ENCODE assay signal across 8 cellular contexts in genomic region chr11:77637345-77638165, GRCh38. TPM values are rescaled to one million over a fixed set of nuclear protein-coding genes. Genes with fewer than 3 reads are reported as not detected.
DNase-seq lines count a peak whose midpoint lies in the region; ATAC-seq and TF ChIP-seq lines count a peak whose summit lies in the region.

A gene with protein sequence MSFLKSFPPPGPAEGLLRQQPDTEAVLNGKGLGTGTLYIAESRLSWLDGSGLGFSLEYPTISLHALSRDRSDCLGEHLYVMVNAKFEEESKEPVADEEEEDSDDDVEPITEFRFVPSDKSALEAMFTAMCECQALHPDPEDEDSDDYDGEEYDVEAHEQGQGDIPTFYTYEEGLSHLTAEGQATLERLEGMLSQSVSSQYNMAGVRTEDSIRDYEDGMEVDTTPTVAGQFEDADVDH (minus strand): TSS chr11:77637794. CDS start chr11:77637714, 80 bp downstream.

- H3F3A ChIP-seq in PC-9 (ENCODE audit: insufficient read depth, low read depth): 0 out of 2 replicates have a peak, but pooled peaks cover 4% of the 10 kb centered on the region

- H3K4me1 Mint-ChIP-seq in IgD-negative memory B cell: peaks cover 25 to 31% (median 27%) of the 10 kb centered on the region in 3 donors
- peaks cover 40% of the 10 kb centered on the region for H3K4me1 Mint-ChIP-seq in activated T-cell treated with anti-CD3 and anti-CD28 coated beads, Interleukin-2, amount 50 U/mL, for 24 hours (ENCODE audit: low read depth)

- no peak for TF ChIP-seq CTCF in PC-9 (conservative IDR thresholded peaks at IDR 0.05)

- ATAC-seq in GM21528 (IDR thresholded peaks at IDR 0.05; ENCODE audit: low FRiP score, unreplicated experiment) (peak; percentile 97), esophagus mucosa (peak; percentile 94)

- peak; percentile 83 for DNase-seq in DMS 273 treated with DMSO at 0.1 percent for 48 hours (lab: John Stamatoyannopoulos, UW)
- DNase-seq in PC-9: peak; percentile 84 to 91
- DNase-seq in activated T-cell treated with anti-CD3 and anti-CD28 coated beads, Interleukin-2, amount 50 U/mL, for 24 hours: peak; percentile 87
- DNase-seq in stimulated activated CD8-positive, alpha-beta memory T cell treated with anti-CD3 and anti-CD28 coated beads, Interleukin-7, amount 100 ng/mL, for 24 hours (ENCODE audit: low read depth): peak; percentile 64

- H3K9me3 ChIP-seq in PC-9 (ENCODE audit: insufficient read depth, low read depth) (0 out of 2 replicates have a peak, but pooled peaks cover 4% of the 10 kb centered on the region), muscle layer of colon (ENCODE audit: low read length) (no peaks in the 10 kb centered on the region)

- peak within 1 kb of the TSS; percentile 88 for H3K4me2 ChIP-seq in PC-9

- peaks cover 6% of the 10 kb centered on the region; the same call in 1 of the 2 replicates for H3K36me3 ChIP-seq in PC-9 (ENCODE audit: low read depth)
- no peaks in the 10 kb centered on the region for H3K36me3 ChIP-seq in muscle layer of colon (ENCODE audit: insufficient read depth, low read length)

- POLR2A ChIA-PET in PC-9 (lab: Charles Lee; ENCODE audit: unreplicated experiment): no interaction called here

- peak within 1 kb of the TSS; percentile 93 to 99 (median 98) for H3K4me3 Mint-ChIP-seq in IgD-negative memory B cell
- peak within 1 kb of the TSS; percentile 97 for H3K4me3 Mint-ChIP-seq in activated T-cell treated with anti-CD3 and anti-CD28 coated beads, Interleukin-2, amount 50 U/mL, for 24 hours

- CTCF ChIA-PET in PC-9 (lab: Charles Lee): no interaction called here

- H3K36me3 Mint-ChIP-seq in IgD-negative memory B cell: peaks cover 3% of the 10 kb centered on the region
- peaks cover 48% of the 10 kb centered on the region for H3K36me3 Mint-ChIP-seq in activated T-cell treated with anti-CD3 and anti-CD28 coated beads, Interleukin-2, amount 50 U/mL, for 24 hours (ENCODE audit: low read depth)

- peak within 1 kb of the TSS; percentile 84 for H3K4me3 ChIP-seq in PC-9
- H3K4me3 ChIP-seq in muscle layer of colon (ENCODE audit: low read depth in 1 of 2, low read length in 2 of 2): peak within 1 kb of the TSS; percentile 93 to 96

- no TSS peak for BruUV-seq in PC-9 (replicated peaks; lab: Mats Ljungman, UMichigan)

- H3K27ac Mint-ChIP-seq in IgD-negative memory B cell: peak within 1 kb of the TSS; percentile 46 to 96 (median 89)
- peak within 1 kb of the TSS; percentile 94 for H3K27ac Mint-ChIP-seq in activated T-cell treated with anti-CD3 and anti-CD28 coated beads, Interleukin-2, amount 50 U/mL, for 24 hours

- no peaks in the 10 kb centered on the region for H3K9me2 ChIP-seq in PC-9 (ENCODE audit: insufficient read depth)

- intact Hi-C loops in PC-9 (cut with micrococcal nuclease; ENCODE audit: unreplicated experiment): loop anchor here (1.0 to 5.0 kb wide), 4 partner anchors 183 to 590 kb away; partner anchors contain the start of genes AAMDC, INTS4, NDUFC2 and RSF1

- peak within 1 kb of the TSS; percentile 99 for H2AFZ ChIP-seq in PC-9

- H3K4me1 ChIP-seq in PC-9 (replicated peaks; ENCODE audit: insufficient read depth) (peaks cover 19% of the 10 kb centered on the region), muscle layer of colon (ENCODE audit: insufficient read depth, low read length) (peaks cover 18% of the 10 kb centered on the region)

- H3K9ac ChIP-seq in muscle layer of colon (ENCODE audit: low read length): peak within 1 kb of the TSS; percentile 66

- H3K9me3 Mint-ChIP-seq in IgD-negative memory B cell: peaks cover 0 to 3% (median 0%) of the 10 kb centered on the region in 3 donors
- H3K9me3 Mint-ChIP-seq in activated T-cell treated with anti-CD3 and anti-CD28 coated beads, Interleukin-2, amount 50 U/mL, for 24 hours: no peaks in the 10 kb centered on the region

- no peaks in the 10 kb centered on the region for H3K27me3 ChIP-seq in PC-9 (ENCODE audit: insufficient read depth, low read depth)
- no peaks in the 10 kb centered on the region for H3K27me3 ChIP-seq in muscle layer of colon (ENCODE audit: control insufficient read depth in 1 of 2, insufficient read depth in 2 of 2, low read length in 2 of 2)

- peaks cover 27% of the 10 kb centered on the region for H4K20me1 ChIP-seq in PC-9 (ENCODE audit: insufficient read depth)

- peaks cover 59% of the 10 kb centered on the region for H3K79me2 ChIP-seq in PC-9 (ENCODE audit: low read depth)

- H3K27ac ChIP-seq in PC-9 (peak within 1 kb of the TSS; percentile 65), muscle layer of colon (ENCODE audit: low read depth, low read length) (peak within 1 kb of the TSS; percentile 77)

- H3K27me3 Mint-ChIP-seq in IgD-negative memory B cell: no peaks in the 10 kb centered on the region
- H3K27me3 Mint-ChIP-seq in activated T-cell treated with anti-CD3 and anti-CD28 coated beads, Interleukin-2, amount 50 U/mL, for 24 hours: no peaks in the 10 kb centered on the region

RNA-seq across cellular contexts. Expression of the gene that starts here (rescaled TPM):
- 100 TPM for polyA plus RNA-seq in IgD-negative memory B cell
- total RNA-seq in PC-9 (2021): 190 and 232 TPM in 2 replicates
- 106 TPM for total RNA-seq in esophagus mucosa

Comparison
In these comparisons a context has a peak if more than half of its experiments do, and no peak if none do; other contexts are left out.
1. Peak in every context shown above with its lines: DNase-seq, ATAC-seq, H3K4me3 ChIP-seq and H3K27ac ChIP-seq.